Comparison of ENCODE assay signal across 8 cellular contexts in genomic region chrX:101617211-101618191, GRCh38. TPM values are rescaled to one million over a fixed set of nuclear protein-coding genes. Genes with fewer than 3 reads are reported as not detected.
DNase-seq lines count a peak whose midpoint lies in the region; ATAC-seq and TF ChIP-seq lines count a peak whose summit lies in the region.

Gene ARMCX6 (minus strand): TSS chrX:101618000. CDS start chrX:101616620, 1,380 bp downstream.

- peak within 1 kb of the TSS; percentile 78 for H2AFZ ChIP-seq in KMS-11 (ENCODE audit: low read depth)

- no peaks in the 10 kb centered on the region for H3K27me3 ChIP-seq in KMS-11 (ENCODE audit: insufficient read depth, low read depth)
- no peaks in the 10 kb centered on the region for H3K27me3 ChIP-seq in thoracic aorta (replicated peaks; ENCODE audit: insufficient read depth)

- no peaks in the 10 kb centered on the region for H3K9me3 ChIP-seq in thoracic aorta

- peaks cover 44% of the 10 kb centered on the region for H3K4me1 ChIP-seq in KMS-11 (ENCODE audit: low read depth, poor library complexity, severe bottlenecking)
- peaks cover 0 to 6% of the 10 kb centered on the region in 2 donors for H3K4me1 ChIP-seq in thoracic aorta (ENCODE audit: control insufficient read depth in 1 of 2, low read depth in 2 of 2)

- TF ChIP-seq POLR2A in Raji (IDR thresholded peaks at IDR 0.05; ENCODE audit: insufficient read depth, low read depth, low read length): peak; percentile 63

- peak within 1 kb of the TSS; percentile 79 for H3K9ac ChIP-seq in KMS-11

- no peaks in the 10 kb centered on the region for H4K20me1 ChIP-seq in KMS-11 (ENCODE audit: insufficient read depth)

- H3K36me3 ChIP-seq in KMS-11 (ENCODE audit: insufficient read depth) (no peaks in the 10 kb centered on the region), thoracic aorta (no peaks in the 10 kb centered on the region)

- DNase-seq in EH (ENCODE audit: low read depth): peak; percentile 81
- DNase-seq in activated gamma-delta T cell treated with anti-CD3 and anti-CD28 coated beads, Interleukin-2, amount 50 U/mL, for 16 hours (ENCODE audit: low read depth): peak; percentile 51
- peak; percentile 82 for DNase-seq in globus pallidus (ENCODE audit: low spot score)
- no peak for DNase-seq in omental fat pad (ENCODE audit: low spot score)
- DNase-seq in thoracic aorta (ENCODE audit: low spot score): no peak

- peak within 1 kb of the TSS; percentile 92 for H3K4me2 ChIP-seq in KMS-11

- H3K79me2 ChIP-seq in KMS-11 (ENCODE audit: insufficient read depth, low read depth): no peaks in the 10 kb centered on the region

- TF ChIP-seq CTCF in KMS-11 (conservative IDR thresholded peaks at IDR 0.05; ENCODE audit: low read depth, low read length) (peak; percentile 31; the same call in 1 of the 2 replicates), omental fat pad (IDR thresholded peaks at IDR 0.05) (no peak), thoracic aorta (IDR thresholded peaks at IDR 0.05) (peak; percentile 23)

- peak within 1 kb of the TSS; percentile 67 for H3K27ac ChIP-seq in KMS-11
- H3K27ac ChIP-seq in thoracic aorta: peak within 1 kb of the TSS; percentile 3 to 60

- H3K4me3 ChIP-seq in KMS-11 (IDR thresholded peaks at IDR 0.05; ENCODE audit: insufficient read depth, low read depth, low read length): no peak within 1 kb of the TSS
- H3K4me3 ChIP-seq in thoracic aorta: peak within 1 kb of the TSS; percentile 82

- ATAC-seq in GM21723 (IDR thresholded peaks at IDR 0.05; ENCODE audit: unreplicated experiment) (peak; percentile 92), omental fat pad (ENCODE audit: low FRiP score) (peak; percentile 78), thoracic aorta (ENCODE audit: insufficient number of reproducible peaks, low FRiP score, low read depth) (peak; percentile 54)

RNA-seq across cellular contexts. Expression of gene ARMCX6, which starts in this region (rescaled TPM):
- 10 to 100 TPM; 13.3 to 20.7 (median 19.2) TPM for total RNA-seq in omental fat pad
- total RNA-seq in thoracic aorta: 10 to 100 TPM in 1 of 2 donors, 1 to 10 TPM in 1; 3.9 to 32.5 TPM

Comparison
In these comparisons a context has a peak if more than half of its experiments do, and no peak if none do; other contexts are left out.
1. DNase-seq: peak in EH (single experiment), activated gamma-delta T cell treated with anti-CD3 and anti-CD28 coated beads, Interleukin-2, amount 50 U/mL, for 16 hours (single experiment) and globus pallidus (single experiment); none in omental fat pad (single experiment) and thoracic aorta (single experiment).
2. CTCF ChIP-seq: peak in KMS-11 (single experiment) and thoracic aorta (single experiment); none in omental fat pad (0 of 3).
3. Peak in every context shown above with its lines, with median percentiles within 50 percentile points of each other: ATAC-seq.